Comparison of ENCODE assay signal across 1 cellular context in the genomic region with DNA sequence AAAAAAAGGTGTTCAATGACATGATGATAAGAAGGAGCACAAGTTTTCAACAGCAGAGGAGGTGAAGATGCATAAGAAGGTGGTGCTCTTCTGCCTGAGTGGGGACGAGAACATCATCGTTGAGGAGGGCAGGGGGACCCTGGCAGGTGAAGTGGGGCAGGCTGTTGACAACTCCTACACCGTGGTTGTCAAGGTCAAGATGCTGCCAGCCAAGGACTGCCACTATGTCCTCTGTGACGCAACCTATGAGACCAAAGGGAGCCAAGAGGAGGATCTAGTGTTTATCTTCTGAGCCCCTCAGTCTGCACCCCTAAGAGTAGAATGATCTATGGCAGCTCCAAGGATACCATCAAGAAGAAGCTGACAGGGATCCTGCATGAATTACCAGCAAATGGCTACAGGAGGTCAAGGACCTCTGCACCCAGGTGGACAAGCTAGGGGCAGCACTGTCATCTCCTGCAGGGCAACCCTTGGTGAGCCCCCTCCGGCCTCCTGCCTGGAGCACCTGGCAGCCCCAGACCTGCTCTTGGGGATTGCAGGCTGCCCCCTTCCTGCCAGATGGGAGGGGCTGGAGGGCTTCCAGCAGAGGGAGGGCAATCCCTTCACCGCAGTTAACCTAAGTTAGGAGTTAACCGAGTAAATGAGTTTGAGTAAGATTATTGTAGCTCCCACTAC.
TF ChIP-seq lines count a peak whose summit lies in the region.

No MANE protein-coding gene starts in this region.

TF ChIP-seq in GM23338, 12 proteins besides CTCF, POLR2A, EP300 and RAD21 (continued from another document):
- TF ChIP-seq, protein P1, sequence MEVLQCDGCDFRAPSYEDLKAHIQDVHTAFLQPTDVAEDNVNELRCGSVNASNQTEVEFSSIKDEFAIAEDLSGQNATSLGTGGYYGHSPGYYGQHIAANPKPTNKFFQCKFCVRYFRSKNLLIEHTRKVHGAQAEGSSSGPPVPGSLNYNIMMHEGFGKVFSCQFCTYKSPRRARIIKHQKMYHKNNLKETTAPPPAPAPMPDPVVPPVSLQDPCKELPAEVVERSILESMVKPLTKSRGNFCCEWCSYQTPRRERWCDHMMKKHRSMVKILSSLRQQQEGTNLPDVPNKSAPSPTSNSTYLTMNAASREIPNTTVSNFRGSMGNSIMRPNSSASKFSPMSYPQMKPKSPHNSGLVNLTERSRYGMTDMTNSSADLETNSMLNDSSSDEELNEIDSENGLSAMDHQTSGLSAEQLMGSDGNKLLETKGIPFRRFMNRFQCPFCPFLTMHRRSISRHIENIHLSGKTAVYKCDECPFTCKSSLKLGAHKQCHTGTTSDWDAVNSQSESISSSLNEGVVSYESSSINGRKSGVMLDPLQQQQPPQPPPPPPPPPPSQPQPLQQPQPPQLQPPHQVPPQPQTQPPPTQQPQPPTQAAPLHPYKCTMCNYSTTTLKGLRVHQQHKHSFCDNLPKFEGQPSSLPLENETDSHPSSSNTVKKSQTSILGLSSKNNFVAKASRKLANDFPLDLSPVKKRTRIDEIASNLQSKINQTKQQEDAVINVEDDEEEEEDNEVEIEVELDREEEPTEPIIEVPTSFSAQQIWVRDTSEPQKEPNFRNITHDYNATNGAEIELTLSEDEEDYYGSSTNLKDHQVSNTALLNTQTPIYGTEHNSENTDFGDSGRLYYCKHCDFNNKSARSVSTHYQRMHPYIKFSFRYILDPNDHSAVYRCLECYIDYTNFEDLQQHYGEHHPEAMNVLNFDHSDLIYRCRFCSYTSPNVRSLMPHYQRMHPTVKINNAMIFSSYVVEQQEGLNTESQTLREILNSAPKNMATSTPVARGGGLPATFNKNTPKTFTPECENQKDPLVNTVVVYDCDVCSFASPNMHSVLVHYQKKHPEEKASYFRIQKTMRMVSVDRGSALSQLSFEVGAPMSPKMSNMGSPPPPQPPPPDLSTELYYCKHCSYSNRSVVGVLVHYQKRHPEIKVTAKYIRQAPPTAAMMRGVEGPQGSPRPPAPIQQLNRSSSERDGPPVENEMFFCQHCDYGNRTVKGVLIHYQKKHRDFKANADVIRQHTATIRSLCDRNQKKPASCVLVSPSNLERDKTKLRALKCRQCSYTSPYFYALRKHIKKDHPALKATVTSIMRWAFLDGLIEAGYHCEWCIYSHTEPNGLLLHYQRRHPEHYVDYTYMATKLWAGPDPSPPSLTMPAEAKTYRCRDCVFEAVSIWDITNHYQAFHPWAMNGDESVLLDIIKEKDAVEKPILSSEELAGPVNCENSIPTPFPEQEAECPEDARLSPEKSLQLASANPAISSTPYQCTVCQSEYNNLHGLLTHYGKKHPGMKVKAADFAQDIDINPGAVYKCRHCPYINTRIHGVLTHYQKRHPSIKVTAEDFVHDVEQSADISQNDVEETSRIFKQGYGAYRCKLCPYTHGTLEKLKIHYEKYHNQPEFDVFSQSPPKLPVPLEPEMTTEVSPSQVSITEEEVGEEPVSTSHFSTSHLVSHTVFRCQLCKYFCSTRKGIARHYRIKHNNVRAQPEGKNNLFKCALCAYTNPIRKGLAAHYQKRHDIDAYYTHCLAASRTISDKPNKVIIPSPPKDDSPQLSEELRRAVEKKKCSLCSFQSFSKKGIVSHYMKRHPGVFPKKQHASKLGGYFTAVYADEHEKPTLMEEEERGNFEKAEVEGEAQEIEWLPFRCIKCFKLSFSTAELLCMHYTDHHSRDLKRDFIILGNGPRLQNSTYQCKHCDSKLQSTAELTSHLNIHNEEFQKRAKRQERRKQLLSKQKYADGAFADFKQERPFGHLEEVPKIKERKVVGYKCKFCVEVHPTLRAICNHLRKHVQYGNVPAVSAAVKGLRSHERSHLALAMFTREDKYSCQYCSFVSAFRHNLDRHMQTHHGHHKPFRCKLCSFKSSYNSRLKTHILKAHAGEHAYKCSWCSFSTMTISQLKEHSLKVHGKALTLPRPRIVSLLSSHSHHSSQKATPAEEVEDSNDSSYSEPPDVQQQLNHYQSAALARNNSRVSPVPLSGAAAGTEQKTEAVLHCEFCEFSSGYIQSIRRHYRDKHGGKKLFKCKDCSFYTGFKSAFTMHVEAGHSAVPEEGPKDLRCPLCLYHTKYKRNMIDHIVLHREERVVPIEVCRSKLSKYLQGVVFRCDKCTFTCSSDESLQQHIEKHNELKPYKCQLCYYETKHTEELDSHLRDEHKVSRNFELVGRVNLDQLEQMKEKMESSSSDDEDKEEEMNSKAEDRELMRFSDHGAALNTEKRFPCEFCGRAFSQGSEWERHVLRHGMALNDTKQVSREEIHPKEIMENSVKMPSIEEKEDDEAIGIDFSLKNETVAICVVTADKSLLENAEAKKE (CRISPR knock-in tag; IDR thresholded peaks at IDR 0.05), result no peak
- TF ChIP-seq STAT1 (IDR thresholded peaks at IDR 0.05; ENCODE audit: unreplicated experiment) (no peak), NANOG (IDR thresholded peaks at IDR 0.05; ENCODE audit: borderline replicate concordance) (no peak), ZNF331 (CRISPR knock-in tag; IDR thresholded peaks at IDR 0.05; ENCODE audit: low read depth) (no peak), POLR2AphosphoS5 (IDR thresholded peaks at IDR 0.05; ENCODE audit: low read depth) (no peak), CREB1 (CRISPR knock-in tag; IDR thresholded peaks at IDR 0.05; ENCODE audit: low read depth) (no peak)
- TF ChIP-seq, protein P2, sequence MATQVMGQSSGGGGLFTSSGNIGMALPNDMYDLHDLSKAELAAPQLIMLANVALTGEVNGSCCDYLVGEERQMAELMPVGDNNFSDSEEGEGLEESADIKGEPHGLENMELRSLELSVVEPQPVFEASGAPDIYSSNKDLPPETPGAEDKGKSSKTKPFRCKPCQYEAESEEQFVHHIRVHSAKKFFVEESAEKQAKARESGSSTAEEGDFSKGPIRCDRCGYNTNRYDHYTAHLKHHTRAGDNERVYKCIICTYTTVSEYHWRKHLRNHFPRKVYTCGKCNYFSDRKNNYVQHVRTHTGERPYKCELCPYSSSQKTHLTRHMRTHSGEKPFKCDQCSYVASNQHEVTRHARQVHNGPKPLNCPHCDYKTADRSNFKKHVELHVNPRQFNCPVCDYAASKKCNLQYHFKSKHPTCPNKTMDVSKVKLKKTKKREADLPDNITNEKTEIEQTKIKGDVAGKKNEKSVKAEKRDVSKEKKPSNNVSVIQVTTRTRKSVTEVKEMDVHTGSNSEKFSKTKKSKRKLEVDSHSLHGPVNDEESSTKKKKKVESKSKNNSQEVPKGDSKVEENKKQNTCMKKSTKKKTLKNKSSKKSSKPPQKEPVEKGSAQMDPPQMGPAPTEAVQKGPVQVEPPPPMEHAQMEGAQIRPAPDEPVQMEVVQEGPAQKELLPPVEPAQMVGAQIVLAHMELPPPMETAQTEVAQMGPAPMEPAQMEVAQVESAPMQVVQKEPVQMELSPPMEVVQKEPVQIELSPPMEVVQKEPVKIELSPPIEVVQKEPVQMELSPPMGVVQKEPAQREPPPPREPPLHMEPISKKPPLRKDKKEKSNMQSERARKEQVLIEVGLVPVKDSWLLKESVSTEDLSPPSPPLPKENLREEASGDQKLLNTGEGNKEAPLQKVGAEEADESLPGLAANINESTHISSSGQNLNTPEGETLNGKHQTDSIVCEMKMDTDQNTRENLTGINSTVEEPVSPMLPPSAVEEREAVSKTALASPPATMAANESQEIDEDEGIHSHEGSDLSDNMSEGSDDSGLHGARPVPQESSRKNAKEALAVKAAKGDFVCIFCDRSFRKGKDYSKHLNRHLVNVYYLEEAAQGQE (IDR thresholded peaks at IDR 0.05; ENCODE audit: unreplicated experiment), result no peak
